ENCODE assay signal across 14 cellular contexts in genomic region chr22:49431559-49431958, GRCh38.
"Had no signal": no experiment of that assay in that cellular context is flagged by ENCODE, and none has a peak within 500 bp of the region (broad histone marks: within the 10 kb centered on the region; RNA-seq: fewer than 3 reads in every experiment).

No MANE protein-coding gene starts in this region.

- ATAC-seq: foreskin keratinocyte, left lung, natural killer cell, right cardiac atrium had no signal

- DNase-seq: dermis blood vessel endothelial cell; foreskin keratinocyte; immature natural killer cell; left lung; natural killer cell; nucleus accumbens; ovary; right cardiac atrium; small intestine; stimulated activated CD4-positive, alpha-beta T cell treated with anti-CD3 and anti-CD28 coated beads, Interleukin-12 subunit alpha, Interleukin-12 subunit beta, amount 100 ng/mL, for 4 hours; stimulated activated naive CD4-positive, alpha-beta T cell; stomach; substantia nigra; transverse colon had no signal
